ENCODE assay signal across 13 cellular contexts in the genomic region with DNA sequence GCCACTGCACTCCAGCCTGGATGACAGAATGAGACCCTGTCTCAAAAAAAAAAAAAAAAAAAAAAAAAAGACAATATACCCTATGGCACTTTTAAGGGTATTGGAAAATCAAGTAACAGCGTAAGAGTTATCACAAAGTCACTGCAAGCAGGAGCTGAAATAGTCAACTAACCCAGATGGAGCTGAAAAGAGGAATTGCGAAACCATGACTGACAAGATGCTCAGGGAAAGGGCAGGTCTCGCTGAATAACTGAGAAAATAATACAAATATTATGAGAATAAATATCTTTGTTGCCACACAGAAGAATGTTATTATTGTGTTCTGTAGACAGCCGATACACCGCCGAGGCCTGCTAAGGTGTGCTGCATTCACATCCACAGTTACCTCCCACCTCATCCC. TPM values are rescaled to one million over a fixed set of nuclear protein-coding genes. Genes with fewer than 3 reads are reported as not detected.
"Had no signal": no experiment of that assay in that cellular context is flagged by ENCODE, and none has a peak within 500 bp of the region (broad histone marks: within the 10 kb centered on the region; RNA-seq: fewer than 3 reads in every experiment).

No MANE protein-coding gene starts in this region.

- H3K27me3 ChIP-seq: brain microvascular endothelial cell, thyroid gland, uterus had no signal

- H3K4me1 ChIP-seq: thyroid gland, uterus had no signal

- H3K27me3 Mint-ChIP-seq: naive thymus-derived CD8-positive, alpha-beta T cell had no signal

- DNase-seq: activated effector memory CD4-positive, alpha-beta T cell treated with Interleukin-2 at 50 U/mL for 16 hours; activated T-cell treated with anti-CD3 and anti-CD28 coated beads, Interleukin-2, amount 50 U/mL, for 1 hour; brain microvascular endothelial cell; glutamatergic neuron; left cardiac atrium; naive thymus-derived CD8-positive, alpha-beta T cell; T-helper 2 cell; thyroid gland; uterus had no signal

- H3K9me3 ChIP-seq: thyroid gland, uterus had no signal

- H3K27ac ChIP-seq: brain microvascular endothelial cell, thyroid gland, uterus had no signal

- H3K4me2 ChIP-seq: smooth muscle cell had no signal

- H3K4me3 Mint-ChIP-seq: naive thymus-derived CD8-positive, alpha-beta T cell had no signal

- H3K9me3 Mint-ChIP-seq: activated naive CD4-positive, alpha-beta T cell treated with anti-CD3 and anti-CD28 coated beads, Interleukin-2, amount 50 U/mL, for 72 hours had no signal

- H3K27ac Mint-ChIP-seq: activated naive CD4-positive, alpha-beta T cell treated with anti-CD3 and anti-CD28 coated beads, Interleukin-2, amount 50 U/mL, for 72 hours; naive thymus-derived CD8-positive, alpha-beta T cell had no signal

- H3K4me3 ChIP-seq: smooth muscle cell, thyroid gland, uterus had no signal

- H3K36me3 ChIP-seq: brain microvascular endothelial cell, uterus had no signal

RNA-seq across cellular contexts. Expression of gene RIPPLY3, which starts 57.8 kb away (rescaled TPM):
- total RNA-seq: left cardiac atrium; lung microvascular endothelial cell; mononuclear cell; naive thymus-derived CD8-positive, alpha-beta T cell; smooth muscle cell; thyroid gland had no signal
- polyA plus RNA-seq: naive thymus-derived CD8-positive, alpha-beta T cell; smooth muscle cell had no signal
